19 cellular contexts compared by ENCODE assay signal in genomic region chr9:125378778-125379177, GRCh38.
DNase-seq lines count a peak whose midpoint lies in the region; ATAC-seq, FAIRE-seq and TF ChIP-seq lines count a peak whose summit lies in the region.
"Had no signal": no experiment of that assay in that cellular context is flagged by ENCODE, and none has a peak within 500 bp of the region (broad histone marks: within the 10 kb centered on the region; RNA-seq: fewer than 3 reads in every experiment).

No MANE protein-coding gene starts in this region.

- BruUV-seq in HepG2 (replicated peaks; lab: Mats Ljungman, UMichigan), result no TSS peak

- no peak overlapping the region for H4K5ac ChIP-seq in H1 (ENCODE audit: insufficient read length, low read depth, low read length)

- H3K4ac ChIP-seq in H1 (replicated peaks; ENCODE audit: insufficient read length, low read depth, low read length), result no peak overlapping the region

- no peaks in the 10 kb centered on the region for H3K79me1 ChIP-seq in H1 (ENCODE audit: low read depth, low read length)

- H3K18ac ChIP-seq in H1 (ENCODE audit: extremely low read depth, low read length), result no peak overlapping the region

- DNase-seq in HepG2 (ENCODE audit: low spot score) (no peak), right lobe of liver (no peak), H1 (ENCODE audit: low read depth in 1 of 2, low spot score in 2 of 2) (no peak), posterior vena cava (ENCODE audit: low spot score) (peak; percentile 29), SW480 (ENCODE audit: low spot score) (no peak)
- no peak for DNase-seq in activated naive CD4-positive, alpha-beta T cell treated with anti-CD3 and anti-CD28 coated beads, Interleukin-2, amount 50 U/mL, for 72 hours (ENCODE audit: low spot score in 2 of 2)
- DNase-seq: C1 segment of cervical spinal cord; Calu3; CD4-positive, alpha-beta memory T cell; COR-L47; DMS79; EL; GDM1; GM23248; H9; HFFc6 had no signal

- no peak overlapping the region for H2BK20ac ChIP-seq in H1 (ENCODE audit: low read length)

- no peak for TF ChIP-seq RAD21 in HepG2 (CRISPR knock-in tag; IDR thresholded peaks at IDR 0.05)
- no peak for TF ChIP-seq RAD21 in H1 (IDR thresholded peaks at IDR 0.05 in 1 of 2, conservative IDR thresholded peaks at IDR 0.05 in 1 of 2; ENCODE audit: low read depth in 2 of 2, low read length in 2 of 2)

- no peak overlapping the region for H4K91ac ChIP-seq in H1 (replicated peaks; ENCODE audit: insufficient read length, low read length)

- no peak overlapping the region for H2BK12ac ChIP-seq in H1 (ENCODE audit: low read depth, low read length)

- H2AK5ac ChIP-seq in H1 (ENCODE audit: low read depth, low read length), result no peak overlapping the region

- H3K79me2 ChIP-seq in HepG2 (ENCODE audit: insufficient read depth, low read length), result no peaks in the 10 kb centered on the region
- no peaks in the 10 kb centered on the region for H3K79me2 ChIP-seq in H1 (ENCODE audit: control insufficient read depth in 1 of 2, insufficient read depth in 2 of 2, low read length in 2 of 2)

- H3K4me3 ChIP-seq in HepG2 (replicated peaks in 1 of 3; ENCODE audit: insufficient read depth in 1 of 3, low read depth in 2 of 3, low read length in 3 of 3) (peak overlapping the region; percentile 15 to 39 (median 22); a peak in 4 of 6 replicates), right lobe of liver (no peak overlapping the region), H1 (ENCODE audit: extremely low read depth in 1 of 4, insufficient read depth in 2 of 4, low read depth in 3 of 4, low read length in 4 of 4) (no peak overlapping the region)
- H3K4me3 ChIP-seq: GM12878, GM23248 had no signal

- no peak overlapping the region for H3K27ac Mint-ChIP-seq in activated naive CD4-positive, alpha-beta T cell treated with anti-CD3 and anti-CD28 coated beads, Interleukin-2, amount 50 U/mL, for 72 hours
- H3K27ac Mint-ChIP-seq: H9, HFFc6 had no signal

- H3K4me2 ChIP-seq in HepG2 (ENCODE audit: low read depth, low read length), result peak overlapping the region; percentile 78
- H3K4me2 ChIP-seq in H1 (ENCODE audit: insufficient read depth in 1 of 2, low read depth in 2 of 2, low read length in 2 of 2), result no peak overlapping the region

- TF ChIP-seq POLR2A in HepG2 (IDR thresholded peaks at IDR 0.05; ENCODE audit: insufficient read depth in 1 of 2, low read depth in 2 of 2, low read length in 2 of 2) (no peak), right lobe of liver (IDR thresholded peaks at IDR 0.05) (no peak), H1 (IDR thresholded peaks at IDR 0.05; ENCODE audit: control extremely low read depth in 1 of 2, low read depth in 2 of 2, low read length in 2 of 2) (no peak)

- POLR2A ChIA-PET in HepG2 (lab: Yijun Ruan, JAX), result no interaction called here
- POLR2A ChIA-PET in H1 (lab: Charles Lee; ENCODE audit: partially characterized antibody), result interaction anchor here (0.6 kb wide), 1 partner anchor 119 kb away, joined by 4 read pairs; no protein-coding TSS in a partner anchor

- CTCF ChIA-PET in HepG2 (lab: Yijun Ruan, JAX; ENCODE audit: low intra/inter-chr PET ratio, low total read pairs), result no interaction called here
- CTCF ChIA-PET in H1 (lab: Charles Lee; ENCODE audit: partially characterized antibody), result interaction anchor here (0.7 to 2.4 kb wide), 4 partner anchors 24 to 607 kb away, joined by 3 to 6 read pairs (median 6); no protein-coding TSS in a partner anchor

- no peaks in the 10 kb centered on the region for H3K36me3 Mint-ChIP-seq in activated naive CD4-positive, alpha-beta T cell treated with anti-CD3 and anti-CD28 coated beads, Interleukin-2, amount 50 U/mL, for 72 hours
- H3K36me3 Mint-ChIP-seq: CD4-positive, alpha-beta memory T cell had no signal

- in situ Hi-C loops in HepG2 (cut with HindIII; ENCODE audit: extremely low pct_ligation_motif_present, low pct_unique_long_range_greater_than_20kb), result loop anchor here (10.0 kb wide), 1 partner anchor 604 kb away; the partner anchor contains the start of genes NR6A1 and OLFML2A

- no peak overlapping the region for H4K8ac ChIP-seq in H1 (ENCODE audit: extremely low read depth, insufficient read depth, low read length)

- H3K27me3 ChIP-seq in HepG2 (ENCODE audit: control insufficient read depth in 1 of 2, insufficient read depth in 2 of 2, low read length in 2 of 2) (peaks cover 2 to 22% of the 10 kb centered on the region in 2 experiments; a peak in 3 of 5 replicates), right lobe of liver (no peaks in the 10 kb centered on the region), H1 (replicated peaks in 1 of 4; ENCODE audit: control insufficient read depth in 3 of 4, extremely low read depth in 1 of 4, insufficient read depth in 3 of 4, low read length in 3 of 4) (no peaks in the 10 kb centered on the region)

- H3K27ac ChIP-seq in HepG2 (ENCODE audit: extremely low read length, insufficient read depth, low read length) (no peak overlapping the region), right lobe of liver (no peak overlapping the region), H1 (ENCODE audit: low read depth, low read length) (no peak overlapping the region)
- H3K27ac ChIP-seq: GM23248 had no signal

- H4K20me1 ChIP-seq in HepG2 (ENCODE audit: insufficient read depth, low read length) (no peaks in the 10 kb centered on the region), H1 (replicated peaks in 1 of 2; ENCODE audit: control insufficient read depth in 1 of 2, insufficient read depth in 2 of 2, low read length in 2 of 2) (no peaks in the 10 kb centered on the region)

- no peaks in the 10 kb centered on the region for H3K23me2 ChIP-seq in H1 (ENCODE audit: low read depth, low read length)

- no peak for TF ChIP-seq EP300 in HepG2 (IDR thresholded peaks at IDR 0.05; ENCODE audit: low read depth in 2 of 2, low read length in 2 of 2)
- TF ChIP-seq EP300 in HepG2 (CRISPR knock-in tag; IDR thresholded peaks at IDR 0.05; ENCODE audit: borderline replicate concordance), result no peak
- no peak for TF ChIP-seq EP300 in H1 (IDR thresholded peaks at IDR 0.05; ENCODE audit: borderline replicate concordance in 1 of 2, low read depth in 2 of 2, low read length in 2 of 2)

- H2AFZ ChIP-seq in HepG2 (ENCODE audit: low read length), result peak overlapping the region; percentile 75
- H2AFZ ChIP-seq in H1 (ENCODE audit: low read length), result peak overlapping the region; percentile 72; the same call in 1 of the 2 replicates
- H2AFZ ChIP-seq: GM23248 had no signal

- WGBS in HepG2 (ENCODE audit: low lambda C conversion rate), result 9% methylated on average over 9 of the region's 9 CpGs
- WGBS in right lobe of liver (ENCODE audit: insufficient coverage, low coverage, low lambda C conversion rate, missing lambda C conversion rate), result 55% methylated on average over 9 of the region's 9 CpGs
- 84% methylated on average over 9 of the region's 9 CpGs; no CpG with 5 or more reads in 1 of the 2 experiments for WGBS in H1 (ENCODE audit: extremely low coverage in 1 of 2, insufficient coverage in 1 of 2, insufficient read length in 1 of 2, insufficient replicate concordance in 2 of 2, low coverage in 1 of 2, low lambda C conversion rate in 2 of 2, missing lambda C conversion rate in 1 of 2), 2 experiments

- H3K36me3 ChIP-seq in HepG2 (replicated peaks in 1 of 2; ENCODE audit: control insufficient read depth in 1 of 2, insufficient read depth in 2 of 2, low read length in 2 of 2) (no peaks in the 10 kb centered on the region), right lobe of liver (no peaks in the 10 kb centered on the region), H1 (ENCODE audit: control insufficient read depth in 2 of 4, insufficient read depth in 4 of 4, low read length in 3 of 4) (no peaks in the 10 kb centered on the region)

- no peak overlapping the region for H3K23ac ChIP-seq in H1 (ENCODE audit: insufficient read length)

- intact Hi-C loops in HepG2 (cut with micrococcal nuclease; ENCODE audit: unreplicated experiment) (loop anchor here (10.0 kb wide), 1 partner anchor 604 kb away; the partner anchor contains the start of genes NR6A1 and OLFML2A), right lobe of liver (cut with DNase I) (loop anchor here in 1 of 2 donors (10.0 kb wide), 1 partner anchor 594 kb away; no protein-coding TSS in a partner anchor), posterior vena cava (cut with DNase I) (loop anchor here (10.0 kb wide), 2 partner anchors 524 to 604 kb away; partner anchors contain the start of genes NR6A1 (in 1 of the 2), OLFML2A (in 1 of the 2) and WDR38 (in 1 of the 2))

- H3K9me3 Mint-ChIP-seq in activated naive CD4-positive, alpha-beta T cell treated with anti-CD3 and anti-CD28 coated beads, Interleukin-2, amount 50 U/mL, for 72 hours, result no peaks in the 10 kb centered on the region
- H3K9me3 Mint-ChIP-seq: CD4-positive, alpha-beta memory T cell; H9; HFFc6 had no signal

- H3K9ac ChIP-seq in HepG2 (ENCODE audit: insufficient read depth, low read depth, low read length), result no peak overlapping the region; the same call in none of the 2 replicates
- no peak overlapping the region for H3K9ac ChIP-seq in H1 (replicated peaks in 1 of 4; ENCODE audit: extremely low read depth in 1 of 4, low read depth in 3 of 4, low read length in 3 of 4)
- H3K9ac ChIP-seq: GM23248 had no signal

- H3K9me3 ChIP-seq in HepG2 (ENCODE audit: low read length) (no peaks in the 10 kb centered on the region), right lobe of liver (no peaks in the 10 kb centered on the region), H1 (ENCODE audit: insufficient read depth in 2 of 2, low read depth in 1 of 2, low read length in 1 of 2) (no peaks in the 10 kb centered on the region)

- H2BK120ac ChIP-seq in H1 (replicated peaks; ENCODE audit: low read depth, low read length), result no peak overlapping the region

- ATAC-seq in HepG2, result 0 out of 3 replicates have a peak, but pooled peaks have one; percentile 9
- ATAC-seq in right lobe of liver, result no peak
- no peak for ATAC-seq in activated naive CD4-positive, alpha-beta T cell treated with anti-CD3 and anti-CD28 coated beads, Interleukin-2, amount 50 U/mL, for 72 hours
- ATAC-seq: GM12878, HCT116 had no signal

- TF ChIP-seq CTCF in HepG2 (CRISPR knock-in tag; IDR thresholded peaks at IDR 0.05), result no peak
- TF ChIP-seq CTCF in right lobe of liver (IDR thresholded peaks at IDR 0.05), result no peak
- TF ChIP-seq CTCF in H1 (IDR thresholded peaks at IDR 0.05; ENCODE audit: control extremely low read depth in 1 of 3, insufficient read depth in 1 of 3, low read depth in 1 of 3, low read length in 3 of 3), result no peak

- H3K4me1 ChIP-seq in HepG2 (ENCODE audit: insufficient read depth, low read length) (peaks cover 71% of the 10 kb centered on the region), right lobe of liver (no peaks in the 10 kb centered on the region), H1 (replicated peaks in 1 of 4; ENCODE audit: control insufficient read depth in 3 of 4, insufficient read depth in 4 of 4, low read length in 3 of 4) (peaks cover 0 to 11% (median 3%) of the 10 kb centered on the region in 4 experiments; a peak in 3 of 7 replicates)

- no peak overlapping the region for H2BK5ac ChIP-seq in H1 (ENCODE audit: low read depth, low read length)

- H3K56ac ChIP-seq in H1 (replicated peaks; ENCODE audit: insufficient read length, low read depth, low read length), result no peak overlapping the region

- no peak for FAIRE-seq in HepG2 (lab: Jason Lieb, UNC)
- FAIRE-seq in H1 (lab: Jason Lieb, UNC), result no peak
- FAIRE-seq: GM12878, GM19239 had no signal

- no peak overlapping the region for H3K14ac ChIP-seq in H1 (ENCODE audit: insufficient read length)

- H2BK15ac ChIP-seq in H1 (ENCODE audit: low read length), result no peak overlapping the region

TF ChIP-seq in H1, 55 proteins besides CTCF, POLR2A, EP300 and RAD21 (continues in another document):
- TF ChIP-seq TCF12 (IDR thresholded peaks at IDR 0.05; ENCODE audit: low read depth, low read length), result no peak

Comparison
In these comparisons a context has a peak if more than half of its experiments do, and no peak if none do; other contexts are left out.
1. H3K4me3 ChIP-seq: peak in HepG2 (3 of 3); none in right lobe of liver (0 of 3) and H1 (0 of 4).
2. Of the 41 proteins assayed by ChIP-seq in both HepG2 and H1: peak only in HepG2: GABPA and TAF1; only in H1: none; in both: none; in neither: 39.